ENCODE assay signal across 11 cellular contexts in genomic region chr15:37111427-37111717, GRCh38. TPM values are rescaled to one million over a fixed set of nuclear protein-coding genes. Genes with fewer than 3 reads are reported as not detected.
DNase-seq lines count a peak whose midpoint lies in the region; ATAC-seq, FAIRE-seq and TF ChIP-seq lines count a peak whose summit lies in the region.
"Had no signal": no experiment of that assay in that cellular context is flagged by ENCODE, and none has a peak within 500 bp of the region (broad histone marks: within the 10 kb centered on the region; RNA-seq: fewer than 3 reads in every experiment).

No MANE protein-coding gene starts in this region.

- ATAC-seq in HepG2 (no peak), right lobe of liver (no peak), HG03175 (IDR thresholded peaks at IDR 0.05; ENCODE audit: unreplicated experiment) (no peak)
- ATAC-seq in activated CD8-positive, alpha-beta T cell treated with anti-CD3 and anti-CD28 coated beads, Interleukin-2, amount 10 ng/mL, durations not matched to agents 7 days and 5 days, result no peak
- ATAC-seq: stimulated activated effector memory CD8-positive, alpha-beta T cell treated with anti-CD3 and anti-CD28 coated beads, Interleukin-12 subunit alpha, Interleukin-12 subunit beta, amount 100 ng/mL, for 72 hours had no signal

- POLR2A ChIA-PET in HepG2 (lab: Yijun Ruan, JAX), result interaction anchor here (1.4 kb wide), 1 partner anchor 10 kb away, joined by 7 read pairs; no protein-coding TSS in a partner anchor
- POLR2A ChIA-PET in activated CD8-positive, alpha-beta T cell treated with anti-CD3 and anti-CD28 coated beads, Interleukin-2, amount 10 ng/mL, durations not matched to agents 7 days and 5 days (lab: Charles Lee), result no interaction called here

- H3K4me1 ChIP-seq in HepG2 (ENCODE audit: insufficient read depth, low read length) (peaks cover 33% of the 10 kb centered on the region), right lobe of liver (peaks cover 0 to 8% (median 0%) of the 10 kb centered on the region in 4 donors), endodermal cell (ENCODE audit: control insufficient read depth, insufficient read depth, low read length) (peaks cover 4% of the 10 kb centered on the region)

- H3K9me3 Mint-ChIP-seq in endodermal cell, result no peaks in the 10 kb centered on the region
- H3K9me3 Mint-ChIP-seq in nephron progenitor cell, result no peaks in the 10 kb centered on the region
- no peaks in the 10 kb centered on the region for H3K9me3 Mint-ChIP-seq in activated CD8-positive, alpha-beta T cell treated with anti-CD3 and anti-CD28 coated beads, Interleukin-2, amount 10 ng/mL, durations not matched to agents 7 days and 5 days (ENCODE audit: insufficient read depth)

- H3K27ac Mint-ChIP-seq in endodermal cell (no peak overlapping the region), nephron progenitor cell (peak overlapping the region; percentile 99)
- H3K27ac Mint-ChIP-seq in activated CD8-positive, alpha-beta T cell treated with anti-CD3 and anti-CD28 coated beads, Interleukin-2, amount 10 ng/mL, durations not matched to agents 7 days and 5 days, result no peak overlapping the region
- H3K27ac Mint-ChIP-seq: stimulated activated effector memory CD8-positive, alpha-beta T cell treated with anti-CD3 and anti-CD28 coated beads, Interleukin-12 subunit alpha, Interleukin-12 subunit beta, amount 100 ng/mL, for 72 hours had no signal

- H2AFZ ChIP-seq in HepG2 (ENCODE audit: low read length), result no peak overlapping the region

- no peaks in the 10 kb centered on the region for H3K79me2 ChIP-seq in HepG2 (ENCODE audit: insufficient read depth, low read length)

- H3K9me3 ChIP-seq in HepG2 (ENCODE audit: low read length) (no peaks in the 10 kb centered on the region), right lobe of liver (no peaks in the 10 kb centered on the region), endodermal cell (ENCODE audit: control insufficient read depth, low read length) (no peaks in the 10 kb centered on the region)

- FAIRE-seq in HepG2 (lab: Jason Lieb, UNC), result no peak

- TF ChIP-seq CTCF in HepG2 (CRISPR knock-in tag; IDR thresholded peaks at IDR 0.05) (no peak), right lobe of liver (IDR thresholded peaks at IDR 0.05) (no peak), endodermal cell (conservative IDR thresholded peaks at IDR 0.05) (no peak), nephron progenitor cell (IDR thresholded peaks at IDR 0.05) (no peak)

- no peak for TF ChIP-seq RAD21 in HepG2 (CRISPR knock-in tag; IDR thresholded peaks at IDR 0.05)

- no peak overlapping the region; a peak in 1 of 6 replicates for H3K4me3 ChIP-seq in HepG2 (replicated peaks in 1 of 3; ENCODE audit: insufficient read depth in 1 of 3, low read depth in 2 of 3, low read length in 3 of 3)
- no peak overlapping the region for H3K4me3 ChIP-seq in right lobe of liver
- peak overlapping the region; percentile 82 for H3K4me3 ChIP-seq in endodermal cell (ENCODE audit: low read length)

- H3K4me2 ChIP-seq in HepG2 (ENCODE audit: low read depth, low read length), result peak overlapping the region; percentile 88

- intact Hi-C loops in HepG2 (cut with micrococcal nuclease; ENCODE audit: unreplicated experiment) (no loop called here), right lobe of liver (cut with DNase I) (no loop called here)

- BruUV-seq in HepG2 (replicated peaks; lab: Mats Ljungman, UMichigan), result no TSS peak

- H3K4me3 Mint-ChIP-seq in endodermal cell (peak overlapping the region; percentile 61), nephron progenitor cell (peak overlapping the region; percentile 99)
- H3K4me3 Mint-ChIP-seq in activated CD8-positive, alpha-beta T cell treated with anti-CD3 and anti-CD28 coated beads, Interleukin-2, amount 10 ng/mL, durations not matched to agents 7 days and 5 days, result no peak overlapping the region
- H3K4me3 Mint-ChIP-seq: stimulated activated effector memory CD8-positive, alpha-beta T cell treated with anti-CD3 and anti-CD28 coated beads, Interleukin-12 subunit alpha, Interleukin-12 subunit beta, amount 100 ng/mL, for 72 hours had no signal

- TF ChIP-seq POLR2A in HepG2 (IDR thresholded peaks at IDR 0.05; ENCODE audit: insufficient read depth in 1 of 2, low read depth in 2 of 2, low read length in 2 of 2) (no peak), right lobe of liver (IDR thresholded peaks at IDR 0.05) (no peak)

- H3K27me3 ChIP-seq in HepG2 (ENCODE audit: control insufficient read depth in 1 of 2, insufficient read depth in 2 of 2, low read length in 2 of 2) (peaks cover 0 to 36% of the 10 kb centered on the region in 2 experiments; a peak in 3 of 5 replicates), right lobe of liver (peaks cover 0 to 8% of the 10 kb centered on the region in 2 donors), endodermal cell (ENCODE audit: control insufficient read depth, insufficient read depth, low read length, poor library complexity, severe bottlenecking) (peaks cover 76% of the 10 kb centered on the region)

- no peak for TF ChIP-seq EP300 in HepG2 (IDR thresholded peaks at IDR 0.05; ENCODE audit: low read depth in 2 of 2, low read length in 2 of 2)
- no peak for TF ChIP-seq EP300 in HepG2 (CRISPR knock-in tag; IDR thresholded peaks at IDR 0.05; ENCODE audit: borderline replicate concordance)

- H3K27ac ChIP-seq in HepG2 (ENCODE audit: extremely low read length, insufficient read depth, low read length), result no peak overlapping the region
- H3K27ac ChIP-seq in right lobe of liver, result no peak overlapping the region
- H3K27ac ChIP-seq in endodermal cell (ENCODE audit: low read depth, low read length), result no peak overlapping the region

- H3K9ac ChIP-seq in HepG2 (ENCODE audit: insufficient read depth, low read depth, low read length) (peak overlapping the region; percentile 32; the same call in 1 of the 2 replicates), endodermal cell (ENCODE audit: extremely low read depth, low read length, poor library complexity, severe bottlenecking) (no peak overlapping the region)

- in situ Hi-C loops in HepG2 (cut with HindIII; ENCODE audit: extremely low pct_ligation_motif_present, low pct_unique_long_range_greater_than_20kb) (loop anchor here (25.0 kb wide), 2 partner anchors 1574 to 1824 kb away; partner anchors contain the start of gene DPH6), KBM-7 (cut with MboI; ENCODE audit: low pct_unique_long_range_greater_than_20kb, low sequenced_read_pairs) (loop anchor here (25.0 kb wide), 1 partner anchor 224 kb away; no protein-coding TSS in a partner anchor)

- H3K4me1 Mint-ChIP-seq in endodermal cell, result peaks cover 41% of the 10 kb centered on the region
- H3K4me1 Mint-ChIP-seq in nephron progenitor cell, result peaks cover 71% of the 10 kb centered on the region
- H3K4me1 Mint-ChIP-seq in activated CD8-positive, alpha-beta T cell treated with anti-CD3 and anti-CD28 coated beads, Interleukin-2, amount 10 ng/mL, durations not matched to agents 7 days and 5 days (ENCODE audit: low read depth), result peaks cover 9% of the 10 kb centered on the region

- H3K36me3 ChIP-seq in HepG2 (replicated peaks in 1 of 2; ENCODE audit: control insufficient read depth in 1 of 2, insufficient read depth in 2 of 2, low read length in 2 of 2) (no peaks in the 10 kb centered on the region), right lobe of liver (no peaks in the 10 kb centered on the region), endodermal cell (ENCODE audit: control insufficient read depth, insufficient read depth, low read length) (no peaks in the 10 kb centered on the region)

- H4K20me1 ChIP-seq in HepG2 (ENCODE audit: insufficient read depth, low read length), result no peaks in the 10 kb centered on the region

- 39% methylated on average over 3 of the region's 3 CpGs for WGBS in HepG2 (ENCODE audit: low lambda C conversion rate)
- WGBS in right lobe of liver (ENCODE audit: insufficient coverage, low coverage, low lambda C conversion rate, missing lambda C conversion rate), result 63% methylated on average over 3 of the region's 3 CpGs
- 25% methylated on average over 1 to 3 of the region's 3 CpGs for WGBS in endodermal cell (ENCODE audit: insufficient coverage in 1 of 2, insufficient read length in 1 of 2), 2 experiments

- H3K27me3 Mint-ChIP-seq in endodermal cell (ENCODE audit: insufficient read depth) (peaks cover 86% of the 10 kb centered on the region), nephron progenitor cell (ENCODE audit: low read depth, poor library complexity) (peaks cover 20% of the 10 kb centered on the region)
- peaks cover 58% of the 10 kb centered on the region for H3K27me3 Mint-ChIP-seq in activated CD8-positive, alpha-beta T cell treated with anti-CD3 and anti-CD28 coated beads, Interleukin-2, amount 10 ng/mL, durations not matched to agents 7 days and 5 days (ENCODE audit: low read depth)

- H3K36me3 Mint-ChIP-seq in endodermal cell (ENCODE audit: low read depth) (no peaks in the 10 kb centered on the region), nephron progenitor cell (ENCODE audit: low read depth) (peaks cover 7% of the 10 kb centered on the region)
- peaks cover 7% of the 10 kb centered on the region for H3K36me3 Mint-ChIP-seq in activated CD8-positive, alpha-beta T cell treated with anti-CD3 and anti-CD28 coated beads, Interleukin-2, amount 10 ng/mL, durations not matched to agents 7 days and 5 days (ENCODE audit: low read depth)

- DNase-seq in HepG2 (ENCODE audit: low spot score) (no peak), right lobe of liver (no peak), endodermal cell (no peak), nephron progenitor cell (no peak), KBM-7 (no peak), NCI-H128 (lab: John Stamatoyannopoulos, UW; ENCODE audit: unreplicated experiment) (no peak)
- no peak for DNase-seq in activated CD8-positive, alpha-beta T cell treated with anti-CD3 and anti-CD28 coated beads, Interleukin-2, amount 10 ng/mL, durations not matched to agents 7 days and 5 days
- DNase-seq: MV-4-11, NCI-H748 treated with DMSO at 0.1 percent for 48 hours had no signal

- CTCF ChIA-PET in HepG2 (lab: Yijun Ruan, JAX; ENCODE audit: low intra/inter-chr PET ratio, low total read pairs), result no interaction called here
- CTCF ChIA-PET in activated CD8-positive, alpha-beta T cell treated with anti-CD3 and anti-CD28 coated beads, Interleukin-2, amount 10 ng/mL, durations not matched to agents 7 days and 5 days (lab: Charles Lee), result interaction anchor here (0.6 kb wide), 1 partner anchor 16 kb away, joined by 3 read pairs; no protein-coding TSS in a partner anchor

RNA-seq across cellular contexts. Expression of gene MEIS2, which starts 11.0 kb away (rescaled TPM):
- total RNA-seq in HepG2 (2016; rRNA removed; fragmentation: Illumina TruSeq; extraction: Trizol), result 12.4 and 12.6 TPM in 2 replicates
- total RNA-seq in HepG2 (2016; cell fraction: cytosol; rRNA removed; fragmentation: Illumina TruSeq; extraction: Trizol; ENCODE audit: low read depth), result 3.1 and 3.3 TPM in 2 replicates
- 10.3 and 12.7 TPM in 2 replicates for total RNA-seq in HepG2 (2016; cell fraction: insoluble cytoplasmic fraction; rRNA removed; fragmentation: Illumina TruSeq; extraction: Trizol)
- 7.1 TPM in 2 replicates for total RNA-seq in HepG2 (2016; cell fraction: membrane; rRNA removed; fragmentation: Illumina TruSeq; extraction: Trizol)
- total RNA-seq in HepG2 (2016; cell fraction: nucleus; rRNA removed; fragmentation: Illumina TruSeq; extraction: Trizol), result 24.2 and 26.1 TPM in 2 replicates
- polyA plus RNA-seq in HepG2 (2011; rRNA removed), result 9.4 and 10.7 TPM in 2 replicates
- 6.7 and 8.0 TPM in 2 replicates for polyA plus RNA-seq in HepG2 (2011; cell fraction: cytosol; rRNA removed)
- polyA plus RNA-seq in HepG2 (2011; cell fraction: nucleus; rRNA removed), result 16.3 and 19.6 TPM in 2 replicates
- 8.0 and 8.7 TPM in 2 replicates for polyA plus RNA-seq in HepG2 (2012)
- polyA plus RNA-seq in HepG2 (2016; cell fraction: cytosol; fragmentation: Illumina TruSeq; extraction: Trizol; ENCODE audit: low read depth), result 0.67 and 1.0 TPM in 2 replicates
- polyA plus RNA-seq in HepG2 (2016; cell fraction: insoluble cytoplasmic fraction; fragmentation: Illumina TruSeq; extraction: Trizol; ENCODE audit: low read depth), result 11.3 and 12.6 TPM in 2 replicates
- polyA plus RNA-seq in HepG2 (2016; cell fraction: membrane; fragmentation: Illumina TruSeq; extraction: Trizol; ENCODE audit: low read depth), result 3.0 and 4.3 TPM in 2 replicates
- 12.4 and 16.9 TPM in 2 replicates for polyA plus RNA-seq in HepG2 (2016; cell fraction: nucleus; fragmentation: Illumina TruSeq; extraction: Trizol; ENCODE audit: insufficient read depth, low read depth)
- 14.2 and 16.5 TPM in 2 replicates for polyA minus RNA-seq in HepG2 (2011; rRNA and poly(A)+ RNA removed; ENCODE audit: low replicate concordance)
- 3.7 and 6.8 TPM in 2 replicates for polyA minus RNA-seq in HepG2 (2011; cell fraction: cytosol; rRNA and poly(A)+ RNA removed)
- 67.3 and 70.4 TPM in 2 replicates for polyA minus RNA-seq in HepG2 (2011; cell fraction: nucleus; rRNA and poly(A)+ RNA removed)
- total RNA-seq in right lobe of liver, result 10 to 100 TPM in 2 of 6 experiments, 1 to 10 TPM in 4; 6.1 to 18.0 (median 7.9) TPM
- total RNA-seq in endodermal cell, result 1 to 10 TPM; 7.1 to 9.7 TPM
- 143 TPM for polyA plus RNA-seq in endodermal cell (2013, experiment 1 of 2)
- polyA plus RNA-seq in endodermal cell (2013, experiment 2 of 2), result 119 TPM
- not detected for total RNA-seq in activated CD8-positive, alpha-beta T cell treated with anti-CD3 and anti-CD28 coated beads, Interleukin-2, amount 10 ng/mL, durations not matched to agents 7 days and 5 days

Comparison
In these comparisons a context has a peak if more than half of its experiments do, and no peak if none do; other contexts are left out.
1. RNA of gene MEIS2, which starts 11.0 kb away (total RNA-seq): 3.1 to 26.1 TPM in HepG2, 7.1 to 9.7 TPM in endodermal cell and 6.1 to 18.0 TPM in right lobe of liver; not detected in activated CD8-positive, alpha-beta T cell treated with anti-CD3 and anti-CD28 coated beads, Interleukin-2, amount 10 ng/mL, durations not matched to agents 7 days and 5 days; every median in the first group is over 4 times any median in the second.